ENCODE assay signal across 8 cellular contexts in genomic region chr15:58987036-58987435, GRCh38.
DNase-seq lines count a peak whose midpoint lies in the region; ATAC-seq and TF ChIP-seq lines count a peak whose summit lies in the region.

No MANE protein-coding gene starts in this region.

- H3K27ac ChIP-seq in KOPT-K1 (ENCODE audit: low read depth, low read length, poor library complexity, severe bottlenecking) (peak overlapping the region; percentile 86), muscle layer of colon (ENCODE audit: low read depth, low read length) (peak overlapping the region; percentile 94)

- peak overlapping the region; percentile 96 for H3K9ac ChIP-seq in ES-I3 (ENCODE audit: low read depth, low read length)
- H3K9ac ChIP-seq in muscle layer of colon (ENCODE audit: low read length): peak overlapping the region; percentile 74

- H3K4me3 ChIP-seq in cardiac fibroblast (replicated peaks in 1 of 2; ENCODE audit: low read depth in 2 of 2, low read length in 2 of 2) (peak overlapping the region; percentile 97 to 98), muscle layer of colon (ENCODE audit: low read depth in 1 of 2, low read length in 2 of 2) (peak overlapping the region in 1 of 2 donors; percentile 99)

- H3K36me3 ChIP-seq in ES-I3 (ENCODE audit: insufficient read depth, low read length): no peaks in the 10 kb centered on the region
- peaks cover 19% of the 10 kb centered on the region for H3K36me3 ChIP-seq in KOPT-K1 (ENCODE audit: insufficient read depth, low read length)
- no peaks in the 10 kb centered on the region for H3K36me3 ChIP-seq in muscle layer of colon (ENCODE audit: insufficient read depth, low read length)

- H3K27me3 ChIP-seq in muscle layer of colon (ENCODE audit: control insufficient read depth in 1 of 2, insufficient read depth in 2 of 2, low read length in 2 of 2): no peaks in the 10 kb centered on the region

- DNase-seq in cardiac fibroblast (ENCODE audit: low read depth in 2 of 2): no peak
- no peak for DNase-seq in NCI-H2107 treated with DMSO at 0.1 percent for 48 hours (lab: John Stamatoyannopoulos, UW; ENCODE audit: unreplicated experiment)
- DNase-seq in GM03348 (ENCODE audit: low spot score): no peak

- no peak for ATAC-seq in GM18861 (IDR thresholded peaks at IDR 0.05; ENCODE audit: unreplicated experiment)
- no peak for ATAC-seq in GM18511 (IDR thresholded peaks at IDR 0.05; ENCODE audit: unreplicated experiment)

- peaks cover 3% of the 10 kb centered on the region; the same call in 1 of the 2 replicates for H3K4me1 ChIP-seq in ES-I3 (ENCODE audit: insufficient read depth, low read length)
- peaks cover 14% of the 10 kb centered on the region for H3K4me1 ChIP-seq in muscle layer of colon (ENCODE audit: insufficient read depth, low read length)

- no peaks in the 10 kb centered on the region for H3K9me3 ChIP-seq in ES-I3 (ENCODE audit: control insufficient read depth, insufficient read depth, low read length)
- H3K9me3 ChIP-seq in KOPT-K1 (ENCODE audit: insufficient read depth, low read length, poor library complexity, severe bottlenecking): no peaks in the 10 kb centered on the region
- H3K9me3 ChIP-seq in muscle layer of colon (ENCODE audit: low read length): no peaks in the 10 kb centered on the region

- no peak for TF ChIP-seq CTCF in cardiac fibroblast (IDR thresholded peaks at IDR 0.05; ENCODE audit: low read depth, low read length)
